ENCODE assay signal across 11 cellular contexts in genomic region chr1:30727796-30728195, GRCh38. TPM values are rescaled to one million over a fixed set of nuclear protein-coding genes. Genes with fewer than 3 reads are reported as not detected.
DNase-seq lines count a peak whose midpoint lies in the region; ATAC-seq and TF ChIP-seq lines count a peak whose summit lies in the region.
"Had no signal": no experiment of that assay in that cellular context is flagged by ENCODE, and none has a peak within 500 bp of the region (broad histone marks: within the 10 kb centered on the region; RNA-seq: fewer than 3 reads in every experiment).

No MANE protein-coding gene starts in this region.

- intact Hi-C loops in esophagus squamous epithelium (cut with DNase I): no loop called here

- H3K4me3 ChIP-seq in fibroblast of mammary gland (ENCODE audit: control insufficient read depth, low read depth, low read length): no peak overlapping the region
- no peak overlapping the region for H3K4me3 ChIP-seq in esophagus squamous epithelium

- H3K27ac ChIP-seq in esophagus squamous epithelium: no peak overlapping the region

- peaks cover 0 to 24% (median 0%) of the 10 kb centered on the region in 3 donors for H3K36me3 ChIP-seq in esophagus squamous epithelium

- no peak for TF ChIP-seq CTCF in fibroblast of mammary gland (conservative IDR thresholded peaks at IDR 0.05; ENCODE audit: control insufficient read depth, insufficient read depth, low read depth, low read length)
- TF ChIP-seq CTCF in esophagus squamous epithelium (IDR thresholded peaks at IDR 0.05): no peak

- ATAC-seq in SK-N-SH treated with all-trans-retinoic acid at 6 μM for 48 hours (peak; percentile 89), HG03280 (IDR thresholded peaks at IDR 0.05; ENCODE audit: unreplicated experiment) (no peak)

- no peaks in the 10 kb centered on the region for H3K27me3 ChIP-seq in esophagus squamous epithelium

- DNase-seq in H4 (ENCODE audit: low spot score) (peak; percentile 44), fibroblast of mammary gland (ENCODE audit: low read depth) (peak; percentile 34), renal cortical epithelial cell (ENCODE audit: low read depth) (peak; percentile 65), NCI-H128 (lab: John Stamatoyannopoulos, UW; ENCODE audit: unreplicated experiment) (no peak), esophagus squamous epithelium (lab: John Stamatoyannopoulos, UW) (no peak)
- DNase-seq: dermis blood vessel endothelial cell, GDM1, GOT3, NCI-H1436 treated with DMSO at 0.1 percent for 48 hours had no signal

- TF ChIP-seq POLR2A in esophagus squamous epithelium (IDR thresholded peaks at IDR 0.05): no peak

- no peaks in the 10 kb centered on the region for H3K4me1 ChIP-seq in esophagus squamous epithelium

- no peaks in the 10 kb centered on the region for H3K9me3 ChIP-seq in esophagus squamous epithelium

TF ChIP-seq in SK-N-SH treated with all-trans-retinoic acid at 6 μM for 48 hours, 23 proteins besides CTCF, POLR2A, EP300 and RAD21:
- TF ChIP-seq TCF4 (CRISPR knock-in tag; IDR thresholded peaks at IDR 0.05; ENCODE audit: borderline replicate concordance) (no peak), CSRNP3 (CRISPR knock-in tag; IDR thresholded peaks at IDR 0.05) (no peak), PPARA (CRISPR knock-in tag; IDR thresholded peaks at IDR 0.05; ENCODE audit: borderline replicate concordance) (no peak), ZC3H10 (CRISPR knock-in tag; IDR thresholded peaks at IDR 0.05) (no peak), ARNTL (CRISPR knock-in tag; IDR thresholded peaks at IDR 0.05; ENCODE audit: borderline replicate concordance, low read depth) (no peak)

RNA-seq across cellular contexts. Expression of gene MATN1, which starts 4.4 kb away (rescaled TPM):
- 0.06 and 0.51 TPM in 2 replicates for total RNA-seq in H4 (2014; rRNA removed; shearing (Covaris generic))
- total RNA-seq in renal cortical epithelial cell (not detected in 2 replicates), esophagus squamous epithelium (not detected)

RNA-seq across cellular contexts. Expression of gene LAPTM5, which starts 29.8 kb away (rescaled TPM):
- 0.10 TPM in 1 of 2 replicates, not detected in the other for total RNA-seq in H4 (2014; rRNA removed; shearing (Covaris generic))
- total RNA-seq in renal cortical epithelial cell: 0.17 TPM in 1 of 2 replicates, not detected in the other
- 10 to 100 TPM in 2 of 4 donors, 1 to 10 TPM in 2; 6.3 to 53.4 (median 24.6) TPM for total RNA-seq in esophagus squamous epithelium

Comparison
In these comparisons a context has a peak if more than half of its experiments do, and no peak if none do; other contexts are left out.
1. DNase-seq: peak in H4 (single experiment), fibroblast of mammary gland (single experiment) and renal cortical epithelial cell (single experiment); none in NCI-H128 (single experiment) and esophagus squamous epithelium (single experiment).